Comparison of ENCODE assay signal across 8 cellular contexts in genomic region chr3:194487289-194488006, GRCh38. TPM values are rescaled to one million over a fixed set of nuclear protein-coding genes. Genes with fewer than 3 reads are reported as not detected.
DNase-seq lines count a peak whose midpoint lies in the region; ATAC-seq lines count a peak whose summit lies in the region.

No MANE protein-coding gene starts in this region.

- H3K9me3 ChIP-seq in NT2/D1 (ENCODE audit: insufficient read depth, low read length) = no peaks in the 10 kb centered on the region

- ATAC-seq in HG03025 (IDR thresholded peaks at IDR 0.05; ENCODE audit: low FRiP score, unreplicated experiment) (peak; percentile 15), Right ventricle myocardium inferior (peak; percentile 13)
- ATAC-seq in activated CD4-positive, CD25-positive, alpha-beta regulatory T cell treated with anti-CD3 and anti-CD28 coated beads, Interleukin-2, amount 50 U/mL, for 24 hours = no peak

- DNase-seq in SIG-M5 treated with dmso at 0.1 percent for 504 hours (lab: John Stamatoyannopoulos, UW; ENCODE audit: unreplicated experiment) (peak; percentile 59), SIG-M5 (lab: John Stamatoyannopoulos, UW) (no peak), NT2/D1 (ENCODE audit: low read depth, low spot score) (no peak), Right ventricle myocardium inferior (ENCODE audit: missing footprints) (peak; percentile 79), posterior cingulate gyrus (peak in 6 of 10 donors; percentile 12 to 84 (median 19))
- peak; percentile 9 for DNase-seq in activated gamma-delta T cell treated with anti-CD3 and anti-CD28 coated beads, Interleukin-2, amount 50 U/mL, for 16 hours (ENCODE audit: low read depth)

- H3K9ac ChIP-seq in NT2/D1 (ENCODE audit: insufficient read length, low read depth) = peak overlapping the region; percentile 24

- intact Hi-C loops in Right ventricle myocardium inferior (cut with DNase I) (loop anchor here (5.0 kb wide), 1 partner anchor 85 kb away; no protein-coding TSS in a partner anchor), posterior cingulate gyrus (cut with DNase I) (no loop called here)

- peaks cover 11% of the 10 kb centered on the region for H3K4me1 ChIP-seq in NT2/D1 (ENCODE audit: insufficient read depth, insufficient read length)

- peak overlapping the region; percentile 16 for H3K4me3 ChIP-seq in NT2/D1 (ENCODE audit: insufficient read length, low read depth)

- peaks cover 24% of the 10 kb centered on the region for H3K36me3 ChIP-seq in NT2/D1 (ENCODE audit: insufficient read depth, insufficient read length, low read length)

- peaks cover 2% of the 10 kb centered on the region for H3K27me3 ChIP-seq in NT2/D1 (ENCODE audit: insufficient read depth, insufficient read length)

RNA-seq across cellular contexts. Expression of gene ATP13A3, which starts 0.6 kb away (rescaled TPM):
- total RNA-seq in Right ventricle myocardium inferior = 55.3 TPM

Comparison
In these comparisons a context has a peak if more than half of its experiments do, and no peak if none do; other contexts are left out.
1. DNase-seq: peak in SIG-M5 treated with dmso at 0.1 percent for 504 hours (single experiment), activated gamma-delta T cell treated with anti-CD3 and anti-CD28 coated beads, Interleukin-2, amount 50 U/mL, for 16 hours (single experiment), Right ventricle myocardium inferior (single experiment) and posterior cingulate gyrus (6 of 10); none in SIG-M5 (single experiment) and NT2/D1 (single experiment).
2. ATAC-seq: peak in HG03025 (single experiment) and Right ventricle myocardium inferior (single experiment); none in activated CD4-positive, CD25-positive, alpha-beta regulatory T cell treated with anti-CD3 and anti-CD28 coated beads, Interleukin-2, amount 50 U/mL, for 24 hours (0 of 2).